Comparison of ENCODE assay signal across 10 cellular contexts in the genomic region with DNA sequence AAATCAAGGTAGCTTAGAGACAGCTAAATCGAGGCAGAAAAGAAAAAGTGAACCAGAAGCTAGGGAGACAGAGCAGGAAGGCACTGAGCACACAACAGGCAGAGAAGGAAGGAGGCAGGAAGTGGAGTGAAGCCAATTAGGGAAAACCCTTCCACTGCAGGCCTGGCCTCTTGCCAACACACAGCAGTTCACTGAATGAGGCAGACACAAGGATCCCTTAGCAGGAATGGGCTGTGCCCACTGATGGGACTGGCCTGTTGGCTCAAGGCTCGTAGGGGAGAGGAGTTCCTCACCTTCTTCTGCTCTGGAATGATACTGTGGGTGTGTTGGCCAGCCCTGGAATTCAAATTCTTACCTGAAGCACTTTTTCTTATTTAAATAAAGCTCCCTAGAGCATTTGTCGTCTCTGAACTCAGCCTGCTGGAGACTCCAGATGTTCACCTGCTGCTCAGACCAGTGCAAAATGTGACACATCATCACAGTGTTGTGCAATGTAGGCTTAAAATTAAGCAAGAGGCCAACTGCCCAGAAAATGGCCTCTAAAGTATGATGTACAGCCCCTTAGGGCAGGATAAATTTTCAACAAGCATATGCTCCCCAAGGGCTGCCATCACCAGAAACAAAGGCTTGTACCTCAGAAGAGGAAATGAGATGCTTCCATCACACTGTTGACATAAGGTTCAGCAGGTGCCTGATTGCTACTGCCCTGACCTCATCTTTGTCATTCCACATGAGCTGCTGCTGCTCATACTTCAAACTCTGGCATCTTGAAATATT.
DNase-seq lines count a peak whose midpoint lies in the region; ATAC-seq and TF ChIP-seq lines count a peak whose summit lies in the region.
"Had no signal": no experiment of that assay in that cellular context is flagged by ENCODE, and none has a peak within 500 bp of the region (broad histone marks: within the 10 kb centered on the region; RNA-seq: fewer than 3 reads in every experiment).

No MANE protein-coding gene starts in this region.

- no peak overlapping the region for H3K4me3 Mint-ChIP-seq in stimulated activated effector memory CD8-positive, alpha-beta T cell treated with anti-CD3 and anti-CD28 coated beads, Interleukin-12 subunit alpha, Interleukin-12 subunit beta, amount 100 ng/mL, for 72 hours
- H3K4me3 Mint-ChIP-seq in CD8-positive, alpha-beta memory T cell: no peak overlapping the region
- H3K4me3 Mint-ChIP-seq: activated naive CD8-positive, alpha-beta T cell treated with anti-CD3 and anti-CD28 coated beads for 36 hours had no signal

- 19 to 44% (median 32%) methylated on average over 3 of the region's 3 CpGs for WGBS in stomach, 5 donors

- TF ChIP-seq POLR2A in stomach (IDR thresholded peaks at IDR 0.05): no peak

- POLR2A ChIA-PET in CD8-positive, alpha-beta memory T cell (lab: Charles Lee): no interaction called here

- ATAC-seq in left lung: peak; percentile 56
- no peak for ATAC-seq in stimulated activated effector memory CD8-positive, alpha-beta T cell treated with anti-CD3 and anti-CD28 coated beads, Interleukin-12 subunit alpha, Interleukin-12 subunit beta, amount 100 ng/mL, for 72 hours

- peak; percentile 41 for DNase-seq in DMS 273 treated with DMSO at 0.1 percent for 48 hours (lab: John Stamatoyannopoulos, UW)
- peak; percentile 10 for DNase-seq in LHCN-M2 (ENCODE audit: low read depth)
- peak; percentile 57 for DNase-seq in adipocyte (ENCODE audit: low read depth)
- DNase-seq in left lung: no peak
- DNase-seq in stomach: no peak
- no peak for DNase-seq in stimulated activated effector memory CD8-positive, alpha-beta T cell treated with anti-CD3 and anti-CD28 coated beads, Interleukin-12 subunit alpha, Interleukin-12 subunit beta, amount 100 ng/mL, for 72 hours (ENCODE audit: low spot score in 2 of 2)
- no peak for DNase-seq in CD8-positive, alpha-beta memory T cell
- no peak for DNase-seq in iPS-NIHi7 (ENCODE audit: extremely low spot score)
- DNase-seq: activated naive CD8-positive, alpha-beta T cell treated with anti-CD3 and anti-CD28 coated beads for 36 hours; stimulated activated CD4-positive, alpha-beta T cell treated with anti-CD3 and anti-CD28 coated beads, Interleukin-4, amount 100 ng/mL, for 1 hour had no signal

- H3K9me3 ChIP-seq in adipocyte (ENCODE audit: control insufficient read depth, low read length) (no peaks in the 10 kb centered on the region), left lung (no peaks in the 10 kb centered on the region), stomach (no peaks in the 10 kb centered on the region)
- no peaks in the 10 kb centered on the region for H3K9me3 ChIP-seq in CD8-positive, alpha-beta memory T cell (ENCODE audit: low read length)

- no peaks in the 10 kb centered on the region for H3K4me1 ChIP-seq in adipocyte (ENCODE audit: control insufficient read depth, insufficient read depth, low read length)
- H3K4me1 ChIP-seq in left lung: no peaks in the 10 kb centered on the region
- H3K4me1 ChIP-seq in stomach: no peaks in the 10 kb centered on the region
- H3K4me1 ChIP-seq in CD8-positive, alpha-beta memory T cell (ENCODE audit: insufficient read depth, low read length): no peaks in the 10 kb centered on the region

- no peaks in the 10 kb centered on the region for H3K4me1 Mint-ChIP-seq in stimulated activated effector memory CD8-positive, alpha-beta T cell treated with anti-CD3 and anti-CD28 coated beads, Interleukin-12 subunit alpha, Interleukin-12 subunit beta, amount 100 ng/mL, for 72 hours
- no peaks in the 10 kb centered on the region for H3K4me1 Mint-ChIP-seq in CD8-positive, alpha-beta memory T cell
- H3K4me1 Mint-ChIP-seq: activated naive CD8-positive, alpha-beta T cell treated with anti-CD3 and anti-CD28 coated beads for 36 hours had no signal

- no peak overlapping the region for H3K27ac Mint-ChIP-seq in stimulated activated effector memory CD8-positive, alpha-beta T cell treated with anti-CD3 and anti-CD28 coated beads, Interleukin-12 subunit alpha, Interleukin-12 subunit beta, amount 100 ng/mL, for 72 hours
- no peak overlapping the region for H3K27ac Mint-ChIP-seq in CD8-positive, alpha-beta memory T cell
- H3K27ac Mint-ChIP-seq: activated naive CD8-positive, alpha-beta T cell treated with anti-CD3 and anti-CD28 coated beads for 36 hours had no signal

- H3K27ac ChIP-seq in left lung: no peak overlapping the region
- no peak overlapping the region for H3K27ac ChIP-seq in stomach
- H3K27ac ChIP-seq in CD8-positive, alpha-beta memory T cell (ENCODE audit: low read depth, low read length): no peak overlapping the region

- intact Hi-C loops in left lung (cut with DNase I) (no loop called here), stomach (cut with DNase I; ENCODE audit: low total_unique reads) (no loop called here)

- no peaks in the 10 kb centered on the region for H3K36me3 Mint-ChIP-seq in stimulated activated effector memory CD8-positive, alpha-beta T cell treated with anti-CD3 and anti-CD28 coated beads, Interleukin-12 subunit alpha, Interleukin-12 subunit beta, amount 100 ng/mL, for 72 hours
- no peaks in the 10 kb centered on the region for H3K36me3 Mint-ChIP-seq in CD8-positive, alpha-beta memory T cell
- H3K36me3 Mint-ChIP-seq: activated naive CD8-positive, alpha-beta T cell treated with anti-CD3 and anti-CD28 coated beads for 36 hours had no signal

- no peak for TF ChIP-seq EP300 in stomach (IDR thresholded peaks at IDR 0.05)

- H3K27me3 Mint-ChIP-seq in CD8-positive, alpha-beta memory T cell: peaks cover 0 to 5% of the 10 kb centered on the region in 2 donors

- H3K36me3 ChIP-seq in adipocyte (ENCODE audit: control insufficient read depth, insufficient read depth, low read length, severe bottlenecking) (no peaks in the 10 kb centered on the region), left lung (no peaks in the 10 kb centered on the region), stomach (no peaks in the 10 kb centered on the region)
- H3K36me3 ChIP-seq in CD8-positive, alpha-beta memory T cell (ENCODE audit: insufficient read depth, low read length): no peaks in the 10 kb centered on the region

- CTCF ChIA-PET in CD8-positive, alpha-beta memory T cell (lab: Charles Lee): no interaction called here

- no peak overlapping the region for H3K4me3 ChIP-seq in adipocyte (ENCODE audit: low read length)
- H3K4me3 ChIP-seq in left lung: no peak overlapping the region
- H3K4me3 ChIP-seq in stomach: no peak overlapping the region
- H3K4me3 ChIP-seq in CD8-positive, alpha-beta memory T cell (ENCODE audit: low read length): no peak overlapping the region

- TF ChIP-seq CTCF in left lung (IDR thresholded peaks at IDR 0.05): no peak
- no peak for TF ChIP-seq CTCF in stomach (IDR thresholded peaks at IDR 0.05)

- no peaks in the 10 kb centered on the region for H3K9me3 Mint-ChIP-seq in stimulated activated effector memory CD8-positive, alpha-beta T cell treated with anti-CD3 and anti-CD28 coated beads, Interleukin-12 subunit alpha, Interleukin-12 subunit beta, amount 100 ng/mL, for 72 hours
- H3K9me3 Mint-ChIP-seq in CD8-positive, alpha-beta memory T cell: no peaks in the 10 kb centered on the region
- H3K9me3 Mint-ChIP-seq: activated naive CD8-positive, alpha-beta T cell treated with anti-CD3 and anti-CD28 coated beads for 36 hours had no signal

- no peak overlapping the region for H3K9ac ChIP-seq in adipocyte (ENCODE audit: low read length)

- H3K27me3 ChIP-seq in adipocyte (replicated peaks; ENCODE audit: control insufficient read depth, insufficient read depth, low read length) (peaks cover 8% of the 10 kb centered on the region), left lung (no peaks in the 10 kb centered on the region), stomach (no peaks in the 10 kb centered on the region)
- no peaks in the 10 kb centered on the region for H3K27me3 ChIP-seq in CD8-positive, alpha-beta memory T cell (ENCODE audit: insufficient read depth, low read length, poor library complexity, severe bottlenecking)

Comparison
In these comparisons a context has a peak if more than half of its experiments do, and no peak if none do; other contexts are left out.
1. DNase-seq: peak in DMS 273 treated with DMSO at 0.1 percent for 48 hours (single experiment), LHCN-M2 (single experiment) and adipocyte (single experiment); none in left lung (0 of 2), stomach (single experiment), stimulated activated effector memory CD8-positive, alpha-beta T cell treated with anti-CD3 and anti-CD28 coated beads, Interleukin-12 subunit alpha, Interleukin-12 subunit beta, amount 100 ng/mL, for 72 hours (0 of 2), CD8-positive, alpha-beta memory T cell (0 of 5) and iPS-NIHi7 (single experiment).